37 cellular contexts compared by ENCODE assay signal in the genomic region with DNA sequence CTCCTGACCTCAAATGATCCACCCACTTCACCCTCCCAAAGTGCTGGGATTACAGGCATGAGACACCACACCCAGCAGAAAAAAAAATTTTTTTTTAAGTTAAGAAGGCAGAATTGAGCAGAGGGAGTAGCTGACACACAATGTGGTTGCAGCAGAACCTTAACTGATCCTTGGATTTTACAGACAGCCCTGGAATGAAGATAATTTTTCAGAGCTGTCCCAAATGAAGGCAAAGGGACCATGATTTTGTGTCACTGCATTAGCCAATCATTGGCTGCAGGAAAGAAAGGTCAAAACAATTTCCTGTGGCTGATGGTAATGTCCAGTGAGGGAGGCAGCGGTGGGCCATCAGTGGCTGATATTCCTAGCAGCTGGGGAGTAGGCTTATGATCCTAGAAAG. TPM values are rescaled to one million over a fixed set of nuclear protein-coding genes. Genes with fewer than 3 reads are reported as not detected.
"Had no signal": no experiment of that assay in that cellular context is flagged by ENCODE, and none has a peak within 500 bp of the region (broad histone marks: within the 10 kb centered on the region; RNA-seq: fewer than 3 reads in every experiment).

No MANE protein-coding gene starts in this region.

- H3K27ac ChIP-seq: adrenal gland, ascending aorta, body of pancreas, brain microvascular endothelial cell, breast epithelium, cardiac muscle cell had no signal

- H3K9me3 ChIP-seq: adrenal gland, body of pancreas had no signal

- H3K4me1 ChIP-seq: adrenal gland, ascending aorta, body of pancreas, breast epithelium had no signal

- FAIRE-seq: astrocyte, bronchial epithelial cell had no signal

- H3K36me3 ChIP-seq: adrenal gland, ascending aorta, brain microvascular endothelial cell, breast epithelium, cardiac muscle cell had no signal

- ATAC-seq: activated naive CD4-positive, alpha-beta T cell treated with anti-CD3 and anti-CD28 coated beads, Interleukin-2, amount 50 U/mL, for 72 hours; activated naive CD8-positive, alpha-beta T cell treated with anti-CD3 and anti-CD28 coated beads, Interleukin-2, amount 50 U/mL, for 24 hours; activated T-cell treated with anti-CD3 and anti-CD28 coated beads, Interleukin-2, amount 50 U/mL, for 4 hours; activated T-cell treated with anti-CD3 and anti-CD28 coated beads, Interleukin-2, amount 50 U/mL, for 72 hours; activated T-helper 17 cell treated with anti-CD3 and anti-CD28 coated beads, Interleukin-2, amount 50 U/mL, for 72 hours; body of pancreas had no signal

- DNase-seq: activated effector memory CD4-positive, alpha-beta T cell treated with anti-CD3 and anti-CD28 coated beads, Interleukin-2, amount 50 U/mL, for 16 hours; activated effector memory CD4-positive, alpha-beta T cell treated with Interleukin-2 at 50 U/mL for 16 hours; activated gamma-delta T cell; activated gamma-delta T cell treated with Interleukin-2 at 50 U/mL for 16 hours; activated naive CD4-positive, alpha-beta T cell; activated naive CD4-positive, alpha-beta T cell treated with anti-CD3 and anti-CD28 coated beads for 36 hours; activated naive CD4-positive, alpha-beta T cell treated with anti-CD3 and anti-CD28 coated beads, Interleukin-2, amount 10 ng/mL, durations not matched to agents 7 days and 5 days; activated naive CD4-positive, alpha-beta T cell treated with anti-CD3 and anti-CD28 coated beads, Interleukin-2, amount 50 U/mL, for 16 hours; activated naive CD4-positive, alpha-beta T cell treated with Interleukin-2 at 50 U/mL for 16 hours; activated naive CD8-positive, alpha-beta T cell treated with anti-CD3 and anti-CD28 coated beads for 36 hours; activated naive CD8-positive, alpha-beta T cell treated with anti-CD3 and anti-CD28 coated beads, Interleukin-2, amount 10 ng/mL, durations not matched to agents 7 days and 5 days; activated naive CD8-positive, alpha-beta T cell treated with anti-CD3 and anti-CD28 coated beads, Interleukin-2, amount 50 U/mL, for 24 hours; activated T-cell treated with anti-CD3 and anti-CD28 coated beads, Interleukin-2, amount 50 U/mL, for 24 hours; activated T-cell treated with anti-CD3 and anti-CD28 coated beads, Interleukin-2, amount 50 U/mL, for 4 hours; activated T-cell treated with anti-CD3 and anti-CD28 coated beads, Interleukin-2, amount 50 U/mL, for 48 hours; activated T-cell treated with anti-CD3 and anti-CD28 coated beads, Interleukin-2, amount 50 U/mL, for 72 hours; adrenal gland; amniotic stem cell; amygdala; anterior cingulate cortex; aorta; body of pancreas; brain microvascular endothelial cell; caudate nucleus; central memory CD4-positive, alpha-beta T cell; cerebellar nuclear complex had no signal

- H3K4me3 ChIP-seq: adrenal gland, ascending aorta, body of pancreas, breast epithelium, cardiac muscle cell had no signal

- H3K27me3 ChIP-seq: adrenal gland, ascending aorta, body of pancreas, brain microvascular endothelial cell, breast epithelium, cardiac muscle cell had no signal

RNA-seq across cellular contexts. Expression of a gene that starts 19.3 kb away (rescaled TPM):
- total RNA-seq: activated naive CD4-positive, alpha-beta T cell treated with anti-CD3 and anti-CD28 coated beads for 36 hours; activated naive CD4-positive, alpha-beta T cell treated with anti-CD3 and anti-CD28 coated beads, Interleukin-2, amount 50 U/mL, for 72 hours; activated naive CD8-positive, alpha-beta T cell treated with anti-CD3 and anti-CD28 coated beads for 36 hours; activated naive CD8-positive, alpha-beta T cell treated with anti-CD3 and anti-CD28 coated beads, Interleukin-2, amount 10 ng/mL, durations not matched to agents 7 days and 5 days; activated T-cell treated with anti-CD3 and anti-CD28 coated beads, Interleukin-2, amount 50 U/mL, for 4 hours; activated T-cell treated with anti-CD3 and anti-CD28 coated beads, Interleukin-2, amount 50 U/mL, for 72 hours; activated T-helper 1 cell treated with anti-CD3 and anti-CD28 coated beads, Interleukin-12 subunit alpha, Interleukin-12 subunit beta, Interleukin-2, Interleukin-4 antibody, amounts not matched to agents 30 ng/mL and 10 ng/mL and 1 ng/mL, durations not matched to agents 14 hours and 24 hours and 36 hours; activated T-helper 17 cell treated with anti-CD3 and anti-CD28 coated beads, Interleukin-2, amount 50 U/mL, for 72 hours; activated T-helper 2 cell treated with anti-CD3 and anti-CD28 coated beads, Interferon-gamma antibody, Interleukin-2, Interleukin-4, amounts not matched to agents 10 μg/mL and 5 μg/mL and 100 μg/mL, durations not matched to agents 14 hours and 24 hours and 36 hours; adrenal gland; ascending aorta; astrocyte; bronchial epithelial cell; cerebellum; chondrocyte had no signal
- polyA plus RNA-seq: adrenal gland had no signal
